In the genomic region with DNA sequence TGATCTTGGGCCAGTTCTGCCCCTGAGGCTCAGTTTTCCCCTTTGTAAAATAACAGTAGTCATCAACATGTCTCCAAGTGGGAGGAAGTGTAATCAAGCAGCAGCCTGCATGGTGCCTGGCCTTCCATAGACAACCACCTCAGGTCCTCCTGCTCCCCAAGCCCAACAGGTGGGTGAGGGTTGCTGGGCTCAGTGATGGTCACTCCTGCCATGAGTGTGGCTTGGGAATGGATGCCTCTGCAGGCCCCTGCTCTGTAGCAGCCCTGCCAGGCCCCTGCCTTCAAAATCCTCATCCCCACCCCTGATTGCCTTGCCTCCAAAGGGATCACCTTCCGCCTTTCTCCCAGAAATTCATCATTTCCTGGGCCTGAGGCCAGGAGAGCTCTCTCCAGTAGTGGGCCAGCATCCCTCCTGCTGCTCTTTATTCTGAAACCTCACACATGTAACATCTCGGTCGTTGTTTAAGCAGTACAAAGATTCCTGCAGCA, we compare ENCODE assay signal across 1 cellular context.
TF ChIP-seq lines count a peak whose summit lies in the region.

No MANE protein-coding gene starts in this region.

TF ChIP-seq in WTC11, 78 proteins besides CTCF, POLR2A, EP300 and RAD21 (continued from another document):
- TF ChIP-seq FOXP1 (CRISPR knock-in tag; IDR thresholded peaks at IDR 0.05; ENCODE audit: borderline replicate concordance), result no peak
